Comparison of ENCODE assay signal across 9 cellular contexts in genomic region chr16:28483361-28483760, GRCh38. TPM values are rescaled to one million over a fixed set of nuclear protein-coding genes. Genes with fewer than 3 reads are reported as not detected.
"Had no signal": no experiment of that assay in that cellular context is flagged by ENCODE, and none has a peak within 500 bp of the region (broad histone marks: within the 10 kb centered on the region; RNA-seq: fewer than 3 reads in every experiment).

No MANE protein-coding gene starts in this region.

RNA-seq across cellular contexts. Expression of gene APOBR, which starts 11.1 kb away (rescaled TPM):
- total RNA-seq: HepG2, IMR-90, RPMI7951, SJSA1 had no signal
- polyA plus RNA-seq: IMR-90 had no signal

RNA-seq across cellular contexts. Expression of gene NPIPB7, which starts 11.2 kb away (rescaled TPM):
- total RNA-seq: HepG2, HT1080, IMR-90, NCI-H460, PC-9, Peyer's patch, Right ventricle myocardium superior, RPMI7951, SJSA1 had no signal

RNA-seq across cellular contexts. Expression of gene IL27, which starts 23.3 kb away (rescaled TPM):
- total RNA-seq: HT1080, IMR-90, NCI-H460, PC-9, Peyer's patch, Right ventricle myocardium superior, RPMI7951, SJSA1 had no signal
- polyA plus RNA-seq: IMR-90 had no signal
